8 cellular contexts compared by ENCODE assay signal in the genomic region with DNA sequence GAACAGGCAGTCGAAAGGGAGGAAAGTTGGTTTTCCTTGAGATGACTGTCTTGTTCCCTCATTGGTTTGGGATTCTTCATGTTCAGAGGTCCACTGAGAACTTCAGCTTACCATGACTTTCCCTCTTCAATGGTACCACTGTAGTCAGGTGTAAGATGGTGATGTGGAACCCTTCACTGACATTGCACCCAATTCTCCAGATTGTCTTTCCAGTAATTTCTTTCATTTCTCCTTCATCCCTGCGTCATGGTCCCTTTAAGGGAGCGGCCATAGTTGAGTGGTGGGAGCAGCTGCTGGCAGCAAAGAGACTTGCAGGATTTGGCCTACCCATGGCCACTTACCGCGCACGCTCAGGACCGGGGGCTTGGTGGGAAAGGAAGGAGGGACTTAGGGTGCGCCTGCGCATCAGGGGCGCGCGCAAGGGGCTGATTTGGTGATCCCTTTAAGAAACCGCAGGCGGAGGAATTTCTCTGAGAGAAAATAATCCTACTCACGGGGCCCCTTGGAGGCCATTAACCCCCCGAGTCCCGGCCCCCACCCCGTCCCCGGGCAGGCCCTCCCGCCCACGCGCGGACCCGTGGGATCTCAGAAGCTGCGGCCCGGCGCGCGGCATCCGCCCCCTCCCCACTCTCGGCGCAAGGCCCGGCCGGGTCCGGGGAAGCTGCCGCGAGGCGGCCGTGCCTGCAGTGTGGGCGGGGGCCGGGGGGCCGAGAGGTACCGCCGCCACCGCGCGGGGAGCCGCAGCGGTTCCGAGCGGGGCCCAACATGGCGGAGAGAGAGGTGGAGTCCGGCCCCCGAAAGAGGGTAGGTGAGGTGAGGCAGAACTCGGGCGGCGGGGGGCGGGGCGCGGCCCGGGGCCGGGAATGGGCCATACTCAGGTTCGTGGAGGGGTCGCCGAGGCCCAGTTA. TPM values are rescaled to one million over a fixed set of nuclear protein-coding genes. Genes with fewer than 3 reads are reported as not detected.
DNase-seq lines count a peak whose midpoint lies in the region; ATAC-seq and TF ChIP-seq lines count a peak whose summit lies in the region.

Gene ZMYM4, plus strand, starts transcription at position 428 of the 908 bp plus-strand sequence. Its CDS starts 338 bp downstream, at position 766.

- no peaks in the 10 kb centered on the region for H3K9me3 Mint-ChIP-seq in activated naive CD8-positive, alpha-beta T cell (ENCODE audit: low read depth)
- peaks cover 4% of the 10 kb centered on the region for H3K9me3 Mint-ChIP-seq in glutamatergic neuron (ENCODE audit: unreplicated experiment)

- peak within 1 kb of the TSS; percentile 59 for H3K4me3 ChIP-seq in HFF-Myc (replicated peaks; ENCODE audit: low read depth, low read length)
- peak within 1 kb of the TSS; percentile 73 for H3K4me3 ChIP-seq in osteoblast (ENCODE audit: insufficient read depth, low read length)
- peak within 1 kb of the TSS; percentile 93 for H3K4me3 ChIP-seq in thoracic aorta

- H3K27me3 ChIP-seq in osteoblast (ENCODE audit: insufficient read depth, low read length) (no peaks in the 10 kb centered on the region), thoracic aorta (replicated peaks; ENCODE audit: insufficient read depth) (no peaks in the 10 kb centered on the region)

- H3K36me3 Mint-ChIP-seq in activated naive CD8-positive, alpha-beta T cell = peaks cover 8% of the 10 kb centered on the region
- H3K36me3 Mint-ChIP-seq in glutamatergic neuron (ENCODE audit: unreplicated experiment) = no peaks in the 10 kb centered on the region

- H3K9me3 ChIP-seq in osteoblast (ENCODE audit: low read depth, low read length) (no peaks in the 10 kb centered on the region), thoracic aorta (no peaks in the 10 kb centered on the region)

- H3K4me2 ChIP-seq in osteoblast (ENCODE audit: insufficient read depth, low read length) = peak within 1 kb of the TSS; percentile 86

- H3K4me1 Mint-ChIP-seq in activated naive CD8-positive, alpha-beta T cell (ENCODE audit: low read depth) = peaks cover 35% of the 10 kb centered on the region
- H3K4me1 Mint-ChIP-seq in glutamatergic neuron (ENCODE audit: low read depth, unreplicated experiment) = peaks cover 6% of the 10 kb centered on the region

- H3K4me1 ChIP-seq in osteoblast (ENCODE audit: insufficient read depth, low read length) (peaks cover 17% of the 10 kb centered on the region), thoracic aorta (ENCODE audit: control insufficient read depth in 1 of 2, low read depth in 2 of 2) (peaks cover 17 to 36% of the 10 kb centered on the region in 2 donors)

- peak within 1 kb of the TSS; percentile 67 for H3K27ac ChIP-seq in osteoblast (ENCODE audit: low read depth, low read length)
- peak within 1 kb of the TSS; percentile 81 to 82 for H3K27ac ChIP-seq in thoracic aorta

- peaks cover 19% of the 10 kb centered on the region for H4K20me1 ChIP-seq in osteoblast (ENCODE audit: insufficient read depth, low read length)

- H3K27me3 Mint-ChIP-seq in activated naive CD8-positive, alpha-beta T cell = peaks cover 4% of the 10 kb centered on the region
- no peaks in the 10 kb centered on the region for H3K27me3 Mint-ChIP-seq in glutamatergic neuron (ENCODE audit: unreplicated experiment)

- TF ChIP-seq CTCF in HFF-Myc (IDR thresholded peaks at IDR 0.05; ENCODE audit: low read depth, low read length, missing control alignments) = no peak
- TF ChIP-seq CTCF in glutamatergic neuron (IDR thresholded peaks at IDR 0.05; ENCODE audit: partially characterized antibody, unreplicated experiment) = no peak
- TF ChIP-seq CTCF in osteoblast (IDR thresholded peaks at IDR 0.05; ENCODE audit: extremely low read depth, low read depth, low read length) = no peak
- TF ChIP-seq CTCF in thoracic aorta (IDR thresholded peaks at IDR 0.05) = no peak

- peak within 1 kb of the TSS; percentile 91 for H3K4me3 Mint-ChIP-seq in activated naive CD8-positive, alpha-beta T cell
- peak within 1 kb of the TSS; percentile 88 for H3K4me3 Mint-ChIP-seq in glutamatergic neuron (ENCODE audit: unreplicated experiment)

- peak within 1 kb of the TSS; percentile 88 for H2AFZ ChIP-seq in osteoblast (ENCODE audit: low read length)

- H3K27ac Mint-ChIP-seq in activated naive CD8-positive, alpha-beta T cell = peak within 1 kb of the TSS; percentile 92
- H3K27ac Mint-ChIP-seq in glutamatergic neuron (ENCODE audit: unreplicated experiment) = peak within 1 kb of the TSS; percentile 76

- peak; percentile 90 for ATAC-seq in thoracic aorta (ENCODE audit: insufficient number of reproducible peaks, low FRiP score, low read depth)

- DNase-seq in GM04503 (ENCODE audit: low read depth) (peak; percentile 79), HFF-Myc (ENCODE audit: extremely low read depth, low read depth) (peak; percentile 89), NCI-H1048 (lab: John Stamatoyannopoulos, UW) (peak; percentile 93), SKM-1 treated with dmso at 0.1 percent for 144 hours (lab: John Stamatoyannopoulos, UW; ENCODE audit: unreplicated experiment) (peak; percentile 96), glutamatergic neuron (peak; percentile 95), osteoblast (ENCODE audit: insufficient read length, low spot score, missing footprints) (peak; percentile 98), thoracic aorta (ENCODE audit: low spot score) (peak; percentile 81)

- H3K36me3 ChIP-seq in osteoblast (ENCODE audit: insufficient read depth, low read length) (no peaks in the 10 kb centered on the region), thoracic aorta (no peaks in the 10 kb centered on the region)

- peaks cover 52% of the 10 kb centered on the region for H3K79me2 ChIP-seq in osteoblast (ENCODE audit: insufficient read depth, low read length)

RNA-seq across cellular contexts. Expression of gene ZMYM4, which starts in this region (rescaled TPM):
- total RNA-seq in glutamatergic neuron (ENCODE audit: unreplicated experiment) = 64.8 TPM
- 49.9 and 50.4 TPM in 2 replicates for total RNA-seq in osteoblast
- 10 to 100 TPM; 29.0 to 42.8 TPM for total RNA-seq in thoracic aorta

Comparison
In these comparisons a context has a peak if more than half of its experiments do, and no peak if none do; other contexts are left out.
1. Peak in every context shown above with its lines: DNase-seq, ATAC-seq, H3K4me3 ChIP-seq and H3K27ac ChIP-seq.